ENCODE assay signal across 8 cellular contexts in the genomic region with DNA sequence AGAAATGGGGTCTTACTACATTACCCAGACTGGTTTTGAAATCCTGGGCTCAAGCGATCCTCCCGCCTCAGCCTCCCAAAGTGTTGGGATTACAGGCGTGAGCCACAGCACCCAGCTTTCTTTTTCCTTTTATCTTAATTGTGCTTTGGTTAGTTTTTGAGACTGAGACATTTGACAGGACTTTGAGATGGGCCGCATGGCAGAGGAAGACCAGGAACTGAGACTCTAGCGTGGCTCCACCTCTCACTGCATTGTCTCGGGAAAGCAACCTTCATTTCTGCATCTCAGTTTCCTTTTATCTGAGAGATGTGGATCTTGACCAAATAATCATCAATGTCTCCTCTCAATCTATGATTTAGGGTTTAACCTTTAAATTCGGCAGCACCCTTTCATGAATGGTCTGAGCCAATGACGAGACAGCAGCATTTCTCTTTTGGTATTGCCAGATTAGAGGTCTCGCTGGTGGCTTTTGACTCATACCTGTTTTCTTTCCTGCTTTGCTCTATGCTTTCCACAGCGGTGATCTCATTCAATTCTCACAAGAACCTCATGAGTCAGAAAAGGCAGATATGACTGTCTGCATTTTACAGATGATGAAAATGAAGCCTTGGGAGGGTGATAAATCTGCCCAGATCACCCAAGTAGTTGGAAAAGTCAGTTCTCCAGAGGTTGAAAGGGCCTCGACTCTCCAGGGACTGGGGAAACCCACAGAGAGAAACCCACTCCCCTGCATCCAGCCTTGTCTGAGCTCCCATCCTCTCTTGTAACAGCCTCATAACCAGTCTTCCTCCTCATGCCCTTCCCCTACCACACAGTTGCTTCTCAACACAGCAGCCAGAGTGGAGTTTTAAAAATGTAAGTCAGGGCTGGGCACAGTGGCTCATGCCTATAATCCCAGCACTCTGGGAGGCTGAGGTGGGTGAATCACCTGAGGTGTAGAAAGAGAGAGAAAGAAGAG.
DNase-seq lines count a peak whose midpoint lies in the region; ATAC-seq and TF ChIP-seq lines count a peak whose summit lies in the region.

No MANE protein-coding gene starts in this region.

- H3K27me3 ChIP-seq in CD8-positive, alpha-beta memory T cell (ENCODE audit: insufficient read depth, low read length, poor library complexity, severe bottlenecking), result no peaks in the 10 kb centered on the region
- no peaks in the 10 kb centered on the region for H3K27me3 ChIP-seq in IMR-90 (ENCODE audit: control insufficient read depth, insufficient read depth, low read length)
- H3K27me3 ChIP-seq in right lobe of liver, result no peaks in the 10 kb centered on the region

- no peak overlapping the region for H4K5ac ChIP-seq in IMR-90 (ENCODE audit: low read depth, low read length)

- no peak overlapping the region for H3K56ac ChIP-seq in IMR-90 (ENCODE audit: extremely low read depth, insufficient read depth, low read length)

- H2BK15ac ChIP-seq in IMR-90 (ENCODE audit: low read depth, low read length), result no peak overlapping the region

- H3K14ac ChIP-seq in IMR-90 (replicated peaks; ENCODE audit: low read depth, low read length), result no peak overlapping the region

- H2AFZ ChIP-seq in IMR-90 (replicated peaks; ENCODE audit: low read length, poor library complexity), result no peak overlapping the region

- H2BK5ac ChIP-seq in IMR-90 (ENCODE audit: low read depth, low read length, poor library complexity, severe bottlenecking), result no peak overlapping the region

- no peak overlapping the region for H2AK5ac ChIP-seq in IMR-90 (ENCODE audit: low read depth, low read length)

- TF ChIP-seq RAD21 in IMR-90 (IDR thresholded peaks at IDR 0.05; ENCODE audit: low read length), result no peak

- peak overlapping the region in 3 of 8 donors; percentile 33 to 63 (median 45) for H3K27ac Mint-ChIP-seq in CD8-positive, alpha-beta memory T cell
- peak overlapping the region; percentile 97 for H3K27ac Mint-ChIP-seq in activated naive CD8-positive, alpha-beta T cell treated with anti-CD3 and anti-CD28 coated beads for 36 hours

- dilution Hi-C loops in IMR-90 (cut with HindIII; ENCODE audit: low sequenced_read_pairs, unreplicated experiment), result no loop called here

- in situ Hi-C loops in IMR-90 (cut with MboI; ENCODE audit: low sequenced_read_pairs), result no loop called here

- H3K23ac ChIP-seq in IMR-90 (ENCODE audit: low read depth, low read length), result no peak overlapping the region

- H4K8ac ChIP-seq in IMR-90 (ENCODE audit: low read depth in 2 of 2, low read length in 2 of 2), result no peak overlapping the region

- no peak overlapping the region for H3K18ac ChIP-seq in IMR-90 (ENCODE audit: low read depth, low read length)

- TF ChIP-seq CTCF in IMR-90 (conservative IDR thresholded peaks at IDR 0.05; ENCODE audit: low read depth, low read length) (no peak), right lobe of liver (IDR thresholded peaks at IDR 0.05) (no peak)

- H2BK120ac ChIP-seq in IMR-90 (ENCODE audit: low read depth, low read length), result no peak overlapping the region

- H4K91ac ChIP-seq in IMR-90 (ENCODE audit: insufficient read depth, low read depth, low read length), result no peak overlapping the region

- H3K36me3 Mint-ChIP-seq in CD8-positive, alpha-beta memory T cell, result no peaks in the 10 kb centered on the region
- no peaks in the 10 kb centered on the region for H3K36me3 Mint-ChIP-seq in activated naive CD8-positive, alpha-beta T cell treated with anti-CD3 and anti-CD28 coated beads for 36 hours

- no peaks in the 10 kb centered on the region for H3K36me3 ChIP-seq in CD8-positive, alpha-beta memory T cell (ENCODE audit: insufficient read depth, low read length)
- H3K36me3 ChIP-seq in IMR-90 (ENCODE audit: control insufficient read depth, insufficient read depth, low read length) (no peaks in the 10 kb centered on the region), right lobe of liver (no peaks in the 10 kb centered on the region)

- H3K9ac ChIP-seq in IMR-90 (ENCODE audit: low read depth, low read length), result no peak overlapping the region

- H2BK20ac ChIP-seq in IMR-90 (ENCODE audit: low read depth, low read length), result no peak overlapping the region

- no peak overlapping the region for H2AK9ac ChIP-seq in IMR-90 (replicated peaks; ENCODE audit: low read depth, low read length, poor library complexity)

- POLR2A ChIA-PET in CD8-positive, alpha-beta memory T cell (lab: Charles Lee), result interaction anchor here (0.7 kb wide), 1 partner anchor 132 kb away, joined by 9 read pairs; no protein-coding TSS in a partner anchor
- POLR2A ChIA-PET in IMR-90 (lab: Charles Lee; ENCODE audit: unreplicated experiment), result no interaction called here

- intact Hi-C loops in IMR-90 (cut with micrococcal nuclease) (loop anchor here (5.0 kb wide), 1 partner anchor 208 kb away; no protein-coding TSS in a partner anchor), right lobe of liver (cut with DNase I) (no loop called here), cardiac septum (cut with DNase I) (no loop called here)

- H3K27me3 Mint-ChIP-seq in CD8-positive, alpha-beta memory T cell, result peaks cover 11 to 20% of the 10 kb centered on the region in 2 donors
- H3K27me3 Mint-ChIP-seq in activated naive CD8-positive, alpha-beta T cell treated with anti-CD3 and anti-CD28 coated beads for 36 hours, result peaks cover 23% of the 10 kb centered on the region

- H3K9me3 ChIP-seq in CD8-positive, alpha-beta memory T cell (ENCODE audit: low read length), result no peaks in the 10 kb centered on the region
- no peaks in the 10 kb centered on the region for H3K9me3 ChIP-seq in IMR-90 (ENCODE audit: control insufficient read depth, insufficient read depth, low read length)
- H3K9me3 ChIP-seq in right lobe of liver, result no peaks in the 10 kb centered on the region

- no peaks in the 10 kb centered on the region for H4K20me1 ChIP-seq in IMR-90 (ENCODE audit: insufficient read depth, low read length)

- H3K9me3 Mint-ChIP-seq in CD8-positive, alpha-beta memory T cell, result no peaks in the 10 kb centered on the region
- no peaks in the 10 kb centered on the region for H3K9me3 Mint-ChIP-seq in activated naive CD8-positive, alpha-beta T cell treated with anti-CD3 and anti-CD28 coated beads for 36 hours

- no peak overlapping the region for H3K4me2 ChIP-seq in IMR-90 (ENCODE audit: low read depth, low read length)

- peak; percentile 79 for ATAC-seq in GM21515 (IDR thresholded peaks at IDR 0.05; ENCODE audit: unreplicated experiment)
- ATAC-seq in IMR-90 (ENCODE audit: low read depth), result no peak
- ATAC-seq in right lobe of liver, result no peak

- TF ChIP-seq POLR2A in IMR-90 (IDR thresholded peaks at IDR 0.05; ENCODE audit: low read depth, low read length) (no peak), right lobe of liver (IDR thresholded peaks at IDR 0.05) (no peak)

- no peak overlapping the region for H3K27ac ChIP-seq in CD8-positive, alpha-beta memory T cell (ENCODE audit: low read depth, low read length)
- H3K27ac ChIP-seq in IMR-90 (ENCODE audit: insufficient read depth, low read length) (no peak overlapping the region), right lobe of liver (no peak overlapping the region)

- no peak overlapping the region for H3K4ac ChIP-seq in IMR-90 (ENCODE audit: low read depth, low read length)

- CTCF ChIA-PET in CD8-positive, alpha-beta memory T cell (lab: Charles Lee), result interaction anchor here (0.9 to 3.5 kb wide), 8 partner anchors 9 to 204 kb away, joined by 3 to 25 read pairs (median 4); partner anchors contain the start of gene FOXB1
- CTCF ChIA-PET in IMR-90 (lab: Yijun Ruan, JAX), result no interaction called here

- no peak for DNase-seq in CD8-positive, alpha-beta memory T cell
- peak; percentile 56 for DNase-seq in IMR-90
- DNase-seq in activated naive CD8-positive, alpha-beta T cell treated with anti-CD3 and anti-CD28 coated beads for 36 hours, result peak; percentile 62
- DNase-seq in stimulated activated CD4-positive, alpha-beta T cell treated with anti-CD3 and anti-CD28 coated beads, TNF-alpha, amount 100 ng/mL, for 1 hour (ENCODE audit: low read depth in 3 of 3, low spot score in 1 of 3), result peak in 2 of 3 donors; percentile 8 to 14
- DNase-seq in right lobe of liver, result no peak
- DNase-seq in AML-193 (lab: John Stamatoyannopoulos, UW), result no peak
- DNase-seq in cardiac septum (ENCODE audit: low spot score), result no peak

- peaks cover 15 to 18% (median 17%) of the 10 kb centered on the region in 3 donors for H3K4me1 Mint-ChIP-seq in CD8-positive, alpha-beta memory T cell
- peaks cover 35% of the 10 kb centered on the region for H3K4me1 Mint-ChIP-seq in activated naive CD8-positive, alpha-beta T cell treated with anti-CD3 and anti-CD28 coated beads for 36 hours

- peaks cover 11% of the 10 kb centered on the region for H3K4me1 ChIP-seq in CD8-positive, alpha-beta memory T cell (ENCODE audit: insufficient read depth, low read length)
- H3K4me1 ChIP-seq in IMR-90 (ENCODE audit: control insufficient read depth, insufficient read depth, low read length), result no peaks in the 10 kb centered on the region
- H3K4me1 ChIP-seq in right lobe of liver, result no peaks in the 10 kb centered on the region

- BruUV-seq in IMR-90 (replicated peaks; lab: Mats Ljungman, UMichigan), result no TSS peak

- H3K4me3 ChIP-seq in CD8-positive, alpha-beta memory T cell (ENCODE audit: low read length), result no peak overlapping the region
- H3K4me3 ChIP-seq in IMR-90 (ENCODE audit: insufficient read depth, low read depth, low read length), result no peak overlapping the region
- H3K4me3 ChIP-seq in right lobe of liver, result no peak overlapping the region

- 80% methylated on average over 1 of the region's 11 CpGs; no CpG with 5 or more reads in 1 of the 2 experiments for WGBS in IMR-90 (ENCODE audit: extremely low coverage in 2 of 2, insufficient read length in 1 of 2), 2 experiments
- WGBS in right lobe of liver (ENCODE audit: insufficient coverage, low coverage, low lambda C conversion rate, missing lambda C conversion rate), result 59% methylated on average over 11 of the region's 11 CpGs

- peak overlapping the region in 5 of 7 donors; percentile 59 to 77 (median 63) for H3K4me3 Mint-ChIP-seq in CD8-positive, alpha-beta memory T cell
- peak overlapping the region; percentile 47 for H3K4me3 Mint-ChIP-seq in activated naive CD8-positive, alpha-beta T cell treated with anti-CD3 and anti-CD28 coated beads for 36 hours

- H3K79me1 ChIP-seq in IMR-90 (ENCODE audit: low read depth in 1 of 2, low read length in 2 of 2), result no peaks in the 10 kb centered on the region

- H3K9me1 ChIP-seq in IMR-90 (ENCODE audit: insufficient read depth, low read length), result no peaks in the 10 kb centered on the region

TF ChIP-seq in IMR-90, 13 proteins besides CTCF, POLR2A, EP300 and RAD21 (continues in another document):
- TF ChIP-seq RFX5 (IDR thresholded peaks at IDR 0.05; ENCODE audit: low read depth, low read length) (no peak), CHD1 (IDR thresholded peaks at IDR 0.05; ENCODE audit: low read depth, low read length) (no peak), BHLHE40 (IDR thresholded peaks at IDR 0.05; ENCODE audit: low read depth, low read length) (no peak)
- TF ChIP-seq, protein P1, sequence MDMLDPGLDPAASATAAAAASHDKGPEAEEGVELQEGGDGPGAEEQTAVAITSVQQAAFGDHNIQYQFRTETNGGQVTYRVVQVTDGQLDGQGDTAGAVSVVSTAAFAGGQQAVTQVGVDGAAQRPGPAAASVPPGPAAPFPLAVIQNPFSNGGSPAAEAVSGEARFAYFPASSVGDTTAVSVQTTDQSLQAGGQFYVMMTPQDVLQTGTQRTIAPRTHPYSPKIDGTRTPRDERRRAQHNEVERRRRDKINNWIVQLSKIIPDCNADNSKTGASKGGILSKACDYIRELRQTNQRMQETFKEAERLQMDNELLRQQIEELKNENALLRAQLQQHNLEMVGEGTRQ (IDR thresholded peaks at IDR 0.05; ENCODE audit: low read depth, low read length), result no peak

Comparison
In these comparisons a context has a peak if more than half of its experiments do, and no peak if none do; other contexts are left out.
1. DNase-seq: peak in IMR-90 (single experiment), activated naive CD8-positive, alpha-beta T cell treated with anti-CD3 and anti-CD28 coated beads for 36 hours (single experiment) and stimulated activated CD4-positive, alpha-beta T cell treated with anti-CD3 and anti-CD28 coated beads, TNF-alpha, amount 100 ng/mL, for 1 hour (2 of 3); none in CD8-positive, alpha-beta memory T cell (0 of 5), right lobe of liver (0 of 3), AML-193 (0 of 2) and cardiac septum (single experiment).